ENCODE assay signal across 8 cellular contexts in the genomic region with DNA sequence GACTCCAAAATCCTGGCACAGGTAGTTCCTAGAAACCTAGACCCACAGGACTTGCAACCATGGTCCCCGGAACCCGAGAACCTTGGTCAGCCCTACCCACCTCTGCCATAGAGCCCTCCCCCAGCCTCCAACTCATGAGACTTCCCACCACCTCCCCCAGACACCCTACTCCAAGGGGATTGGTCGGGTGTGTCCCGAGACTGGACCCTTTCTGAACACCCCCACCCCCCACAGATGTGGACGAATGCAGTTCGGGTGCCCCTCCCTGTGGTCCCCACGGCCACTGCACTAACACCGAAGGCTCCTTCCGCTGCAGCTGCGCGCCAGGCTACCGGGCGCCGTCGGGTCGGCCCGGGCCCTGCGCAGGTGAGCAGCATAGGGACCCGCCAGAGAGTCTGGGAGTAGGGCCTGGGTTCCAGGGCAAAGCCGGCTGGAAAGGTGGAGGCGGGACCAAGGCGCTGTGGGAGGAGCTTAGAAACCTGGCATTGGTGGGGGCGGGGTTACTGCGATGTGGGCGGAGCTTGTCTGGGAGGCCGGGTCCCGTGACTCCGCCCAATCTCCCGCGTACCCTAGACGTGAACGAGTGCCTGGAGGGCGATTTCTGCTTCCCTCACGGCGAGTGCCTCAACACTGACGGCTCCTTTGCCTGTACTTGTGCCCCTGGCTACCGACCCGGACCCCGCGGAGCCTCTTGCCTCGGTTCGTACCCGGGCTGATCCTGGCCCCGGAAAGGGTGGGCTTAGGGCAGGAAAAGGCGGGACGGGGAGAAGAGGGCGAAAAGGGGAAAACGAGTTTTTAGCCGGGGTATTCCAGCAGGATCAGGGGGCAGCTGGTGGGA. TPM values are rescaled to one million over a fixed set of nuclear protein-coding genes. Genes with fewer than 3 reads are reported as not detected.
DNase-seq lines count a peak whose midpoint lies in the region; ATAC-seq and TF ChIP-seq lines count a peak whose summit lies in the region.

No MANE protein-coding gene starts in this region.

- peaks cover 5% of the 10 kb centered on the region for H3F3A ChIP-seq in SK-N-SH (replicated peaks; ENCODE audit: insufficient read depth)

- in situ Hi-C loops in mammary epithelial cell (cut with MboI; ENCODE audit: low sequenced_read_pairs in 2 of 2) = loop anchor here in 1 of 2 donors (25.0 kb wide), 1 partner anchor 301 kb away; no protein-coding TSS in a partner anchor

- H3K4me3 ChIP-seq in SK-N-SH (ENCODE audit: low read depth in 2 of 2, low read length in 1 of 2) (no peak overlapping the region), mammary epithelial cell (replicated peaks in 1 of 3; ENCODE audit: insufficient read depth in 1 of 3, low read depth in 2 of 3, low read length in 3 of 3) (peak overlapping the region in 1 of 3 experiments; percentile 10)

- H2AFZ ChIP-seq in SK-N-SH (ENCODE audit: low read depth) (no peak overlapping the region), mammary epithelial cell (ENCODE audit: low read depth, low read length) (peak overlapping the region; percentile 63)

- POLR2A ChIA-PET in SK-N-SH (lab: Yijun Ruan, JAX) = no interaction called here

- H3K79me2 ChIP-seq in SK-N-SH (ENCODE audit: insufficient read depth) (no peaks in the 10 kb centered on the region), mammary epithelial cell (ENCODE audit: insufficient read depth, low read length) (peaks cover 13% of the 10 kb centered on the region)

- dilution Hi-C loops in mammary epithelial cell (cut with HindIII; ENCODE audit: low sequenced_read_pairs) = loop anchor here (5.0 kb wide), 1 partner anchor 146 kb away; a partner anchor contains a TSS

- H3K9ac ChIP-seq in SK-N-SH = no peak overlapping the region
- H3K9ac ChIP-seq in mammary epithelial cell (ENCODE audit: insufficient read depth, low read length) = no peak overlapping the region

- DNase-seq in SK-N-SH (peak; percentile 71), T1000 (lab: John Stamatoyannopoulos, UW) (peak; percentile 65), mammary epithelial cell (no peak), lung microvascular endothelial cell (ENCODE audit: low read depth in 2 of 2) (peak; percentile 55 to 67), amniotic stem cell (lab: John Stamatoyannopoulos, UW) (no peak)
- DNase-seq in stimulated activated CD8-positive, alpha-beta memory T cell treated with anti-CD3 and anti-CD28 coated beads, Interleukin-4, amount 100 ng/mL, for 24 hours (ENCODE audit: low read depth) = peak; percentile 61

- ATAC-seq in SK-N-SH treated with all-trans-retinoic acid at 6 μM for 48 hours = no peak
- no peak for ATAC-seq in GM19328 (IDR thresholded peaks at IDR 0.05; ENCODE audit: unreplicated experiment)

- intact Hi-C loops in mammary epithelial cell (cut with micrococcal nuclease) = no loop called here

- H3K27me3 ChIP-seq in SK-N-SH (ENCODE audit: insufficient read depth) = no peaks in the 10 kb centered on the region
- no peaks in the 10 kb centered on the region for H3K27me3 ChIP-seq in mammary epithelial cell (ENCODE audit: insufficient read depth, low read length)

- no peaks in the 10 kb centered on the region for H3K36me3 ChIP-seq in SK-N-SH (replicated peaks in 1 of 2; ENCODE audit: control insufficient read depth in 1 of 2, insufficient read depth in 2 of 2, low read length in 1 of 2)
- peaks cover 5% of the 10 kb centered on the region for H3K36me3 ChIP-seq in mammary epithelial cell (ENCODE audit: insufficient read depth, low read length)

- WGBS in SK-N-SH (ENCODE audit: low lambda C conversion rate) = 89% methylated on average over 43 of the region's 49 CpGs
- WGBS in mammary epithelial cell (ENCODE audit: low coverage, missing lambda C conversion rate) = 32% methylated on average over 21 of the region's 49 CpGs

- H3K4me2 ChIP-seq in SK-N-SH (no peak overlapping the region), mammary epithelial cell (ENCODE audit: insufficient read depth, low read depth, low read length) (peak overlapping the region; percentile 86)

- no peak for TF ChIP-seq EP300 in SK-N-SH (IDR thresholded peaks at IDR 0.05; ENCODE audit: borderline replicate concordance in 1 of 2, low read depth in 1 of 2, low read length in 1 of 2)

- H3K9me2 ChIP-seq in SK-N-SH = no peaks in the 10 kb centered on the region

- BruUV-seq in mammary epithelial cell (replicated peaks; lab: Mats Ljungman, UMichigan) = no TSS peak

- no peak for TF ChIP-seq RAD21 in SK-N-SH (IDR thresholded peaks at IDR 0.05; ENCODE audit: low read length)

- H4K20me1 ChIP-seq in SK-N-SH (ENCODE audit: insufficient read depth) = no peaks in the 10 kb centered on the region
- H4K20me1 ChIP-seq in mammary epithelial cell (ENCODE audit: insufficient read depth, low read length) = no peaks in the 10 kb centered on the region

- H3K4me1 ChIP-seq in SK-N-SH (ENCODE audit: control insufficient read depth in 1 of 2, insufficient read depth in 2 of 2, low read depth in 1 of 2, low read length in 1 of 2) (peaks cover 7 to 26% of the 10 kb centered on the region in 2 experiments; a peak in 2 of 4 replicates), mammary epithelial cell (ENCODE audit: insufficient read depth, low read length) (peaks cover 56% of the 10 kb centered on the region)

- CTCF ChIA-PET in SK-N-SH (lab: Yijun Ruan, JAX) = interaction anchor here (0.7 to 12.8 kb wide), 2 partner anchors 15 to 20 kb away, joined by 3 to 155 read pairs; no protein-coding TSS in a partner anchor
- CTCF ChIA-PET in mammary epithelial cell (lab: Charles Lee; ENCODE audit: low non-redundant PET) = interaction anchor here (0.7 kb wide), 1 partner anchor 9 kb away, joined by 3 read pairs; no protein-coding TSS in a partner anchor

- TF ChIP-seq CTCF in SK-N-SH (IDR thresholded peaks at IDR 0.05) = no peak
- TF ChIP-seq CTCF in mammary epithelial cell (conservative IDR thresholded peaks at IDR 0.05 in 1 of 2, IDR thresholded peaks at IDR 0.05 in 1 of 2; ENCODE audit: extremely low read depth in 1 of 2, insufficient read depth in 1 of 2, low read depth in 1 of 2, low read length in 2 of 2) = no peak

- no peak overlapping the region for H3K27ac ChIP-seq in SK-N-SH (ENCODE audit: low read depth in 2 of 2, low read length in 1 of 2)
- H3K27ac ChIP-seq in mammary epithelial cell (ENCODE audit: insufficient read depth, low read depth, low read length) = no peak overlapping the region

- no peaks in the 10 kb centered on the region for H3K9me3 ChIP-seq in SK-N-SH
- H3K9me3 ChIP-seq in mammary epithelial cell (replicated peaks; ENCODE audit: insufficient read depth, low read length) = no peaks in the 10 kb centered on the region

TF ChIP-seq in SK-N-SH, 30 proteins besides CTCF, POLR2A, EP300 and RAD21:
- TF ChIP-seq, protein P1, sequence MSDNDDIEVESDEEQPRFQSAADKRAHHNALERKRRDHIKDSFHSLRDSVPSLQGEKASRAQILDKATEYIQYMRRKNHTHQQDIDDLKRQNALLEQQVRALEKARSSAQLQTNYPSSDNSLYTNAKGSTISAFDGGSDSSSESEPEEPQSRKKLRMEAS (IDR thresholded peaks at IDR 0.05; ENCODE audit: low read depth) = no peak
- TF ChIP-seq NRF1 (IDR thresholded peaks at IDR 0.05; ENCODE audit: low read depth, low read length) = no peak
- no peak for TF ChIP-seq SIN3A (IDR thresholded peaks at IDR 0.05; ENCODE audit: borderline replicate concordance, low read depth, low read length)

TF ChIP-seq in SK-N-SH treated with all-trans-retinoic acid at 6 μM for 48 hours, 23 proteins besides CTCF, POLR2A, EP300 and RAD21 (continues in another document):
- TF ChIP-seq RARB (CRISPR knock-in tag; IDR thresholded peaks at IDR 0.05) = no peak
- TF ChIP-seq, protein P2, sequence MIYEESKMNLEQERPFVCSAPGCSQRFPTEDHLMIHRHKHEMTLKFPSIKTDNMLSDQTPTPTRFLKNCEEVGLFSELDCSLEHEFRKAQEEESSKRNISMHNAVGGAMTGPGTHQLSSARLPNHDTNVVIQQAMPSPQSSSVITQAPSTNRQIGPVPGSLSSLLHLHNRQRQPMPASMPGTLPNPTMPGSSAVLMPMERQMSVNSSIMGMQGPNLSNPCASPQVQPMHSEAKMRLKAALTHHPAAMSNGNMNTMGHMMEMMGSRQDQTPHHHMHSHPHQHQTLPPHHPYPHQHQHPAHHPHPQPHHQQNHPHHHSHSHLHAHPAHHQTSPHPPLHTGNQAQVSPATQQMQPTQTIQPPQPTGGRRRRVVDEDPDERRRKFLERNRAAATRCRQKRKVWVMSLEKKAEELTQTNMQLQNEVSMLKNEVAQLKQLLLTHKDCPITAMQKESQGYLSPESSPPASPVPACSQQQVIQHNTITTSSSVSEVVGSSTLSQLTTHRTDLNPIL (CRISPR knock-in tag; IDR thresholded peaks at IDR 0.05; ENCODE audit: low read depth) = no peak
- no peak for TF ChIP-seq PPARA (CRISPR knock-in tag; IDR thresholded peaks at IDR 0.05; ENCODE audit: borderline replicate concordance)
- TF ChIP-seq, protein P3, sequence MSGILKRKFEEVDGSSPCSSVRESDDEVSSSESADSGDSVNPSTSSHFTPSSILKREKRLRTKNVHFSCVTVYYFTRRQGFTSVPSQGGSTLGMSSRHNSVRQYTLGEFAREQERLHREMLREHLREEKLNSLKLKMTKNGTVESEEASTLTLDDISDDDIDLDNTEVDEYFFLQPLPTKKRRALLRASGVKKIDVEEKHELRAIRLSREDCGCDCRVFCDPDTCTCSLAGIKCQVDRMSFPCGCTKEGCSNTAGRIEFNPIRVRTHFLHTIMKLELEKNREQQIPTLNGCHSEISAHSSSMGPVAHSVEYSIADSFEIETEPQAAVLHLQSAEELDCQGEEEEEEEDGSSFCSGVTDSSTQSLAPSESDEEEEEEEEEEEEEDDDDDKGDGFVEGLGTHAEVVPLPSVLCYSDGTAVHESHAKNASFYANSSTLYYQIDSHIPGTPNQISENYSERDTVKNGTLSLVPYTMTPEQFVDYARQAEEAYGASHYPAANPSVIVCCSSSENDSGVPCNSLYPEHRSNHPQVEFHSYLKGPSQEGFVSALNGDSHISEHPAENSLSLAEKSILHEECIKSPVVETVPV (CRISPR knock-in tag; IDR thresholded peaks at IDR 0.05) = no peak
- no peak for TF ChIP-seq ZNF565 (CRISPR knock-in tag; conservative IDR thresholded peaks at IDR 0.05; ENCODE audit: low read depth)

RNA-seq across cellular contexts. Expression of a gene that starts 11.9 kb away (rescaled TPM):
- polyA plus RNA-seq in SK-N-SH (2012; rRNA removed) (15.9 and 24.8 TPM in 2 replicates), mammary epithelial cell (34.0 TPM)
- polyA plus RNA-seq in SK-N-SH (2012; cell fraction: cytosol; rRNA removed) = 6.8 and 12.4 TPM in 2 replicates
- polyA plus RNA-seq in SK-N-SH (2012; cell fraction: nucleus; rRNA removed) = 185 and 324 TPM in 2 replicates
- total RNA-seq in mammary epithelial cell (100 to 1,000 TPM in 1 of 2 donors, 10 to 100 TPM in 1; 27.5 to 148 TPM), lung microvascular endothelial cell (13.7 and 54.4 TPM in 2 replicates)
- polyA minus RNA-seq in mammary epithelial cell = 75.7 TPM

RNA-seq across cellular contexts. Expression of a gene that starts 36.4 kb away (rescaled TPM):
- polyA plus RNA-seq in SK-N-SH (2012; rRNA removed) = 49.1 and 62.7 TPM in 2 replicates
- polyA plus RNA-seq in SK-N-SH (2012; cell fraction: cytosol; rRNA removed) = 18.1 and 37.6 TPM in 2 replicates
- 93.4 and 94.6 TPM in 2 replicates for polyA plus RNA-seq in SK-N-SH (2012; cell fraction: nucleus; rRNA removed)
- total RNA-seq in mammary epithelial cell = 10 to 100 TPM; 21.0 to 57.9 TPM
- 44.4 TPM for polyA plus RNA-seq in mammary epithelial cell
- 68.1 TPM for polyA minus RNA-seq in mammary epithelial cell
- 25.1 and 28.2 TPM in 2 replicates for total RNA-seq in lung microvascular endothelial cell

Comparison
In these comparisons a context has a peak if more than half of its experiments do, and no peak if none do; other contexts are left out.
1. DNase-seq: peak in SK-N-SH (single experiment), T1000 (single experiment), lung microvascular endothelial cell (2 of 2) and stimulated activated CD8-positive, alpha-beta memory T cell treated with anti-CD3 and anti-CD28 coated beads, Interleukin-4, amount 100 ng/mL, for 24 hours (single experiment); none in mammary epithelial cell (single experiment) and amniotic stem cell (single experiment).